ENCODE assay signal across 8 cellular contexts in the genomic region with DNA sequence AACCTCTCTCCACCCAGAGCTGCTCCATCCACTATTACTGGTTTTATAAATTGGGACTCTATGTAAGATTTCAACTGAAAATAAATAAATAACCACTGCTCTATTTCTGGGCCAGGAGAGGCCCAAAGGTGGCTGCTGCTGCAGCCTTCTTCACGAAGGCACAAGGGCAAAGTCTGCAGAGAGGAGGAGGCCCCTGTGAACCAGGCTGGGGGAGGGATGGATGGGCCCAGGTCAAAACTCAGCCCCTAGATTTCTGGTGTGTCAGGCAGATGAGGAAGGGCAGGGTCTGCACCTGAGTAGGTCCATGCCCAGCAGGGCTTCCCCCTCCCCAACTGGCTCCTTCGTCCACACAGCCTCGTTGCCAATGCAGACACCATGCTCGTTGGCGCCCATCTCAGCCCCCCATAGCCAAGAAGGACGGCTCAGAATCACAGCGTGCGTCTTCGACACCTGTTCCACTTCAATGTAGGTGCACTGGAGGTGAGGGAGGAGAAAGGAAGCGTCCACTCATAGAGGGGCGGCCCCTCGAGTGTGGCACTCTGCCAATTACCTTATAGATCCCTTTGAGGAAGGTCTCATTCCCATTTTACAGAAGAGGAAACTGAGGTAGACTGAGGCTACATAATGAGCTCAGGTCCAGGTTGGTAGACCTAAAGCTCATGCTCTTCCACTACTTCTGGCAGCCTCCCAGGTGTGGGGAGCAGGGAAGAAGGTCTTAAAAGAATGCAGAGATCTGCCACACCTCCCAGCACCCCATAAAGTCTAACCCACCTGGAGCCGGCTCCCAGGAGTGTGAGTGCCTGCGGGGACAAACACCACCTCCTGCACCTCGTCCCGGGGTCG. TPM values are rescaled to one million over a fixed set of nuclear protein-coding genes. Genes with fewer than 3 reads are reported as not detected.
DNase-seq lines count a peak whose midpoint lies in the region; ATAC-seq and TF ChIP-seq lines count a peak whose summit lies in the region.

No MANE protein-coding gene starts in this region.

- H3K4me3 Mint-ChIP-seq in progenitor cell of endocrine pancreas (ENCODE audit: low read depth), result peak overlapping the region; percentile 94

- H3K9ac ChIP-seq in OCI-LY3 (ENCODE audit: low read length), result peak overlapping the region; percentile 76

- in situ Hi-C loops in G401 (cut with HindIII; ENCODE audit: low sequenced_read_pairs), result no loop called here

- H3K27me3 ChIP-seq in OCI-LY3 (ENCODE audit: low read depth, low read length), result no peaks in the 10 kb centered on the region

- TF ChIP-seq CTCF in OCI-LY3 (IDR thresholded peaks at IDR 0.05; ENCODE audit: low read depth, low read length), result no peak
- TF ChIP-seq CTCF in epithelial cell of proximal tubule (conservative IDR thresholded peaks at IDR 0.05; ENCODE audit: low read depth, low read length), result no peak
- no peak for TF ChIP-seq CTCF in progenitor cell of endocrine pancreas (IDR thresholded peaks at IDR 0.05; ENCODE audit: unreplicated experiment)

- peak overlapping the region; percentile 62 for H3K27ac Mint-ChIP-seq in progenitor cell of endocrine pancreas

- H3K27me3 Mint-ChIP-seq in progenitor cell of endocrine pancreas, result peaks cover 5% of the 10 kb centered on the region

- peaks cover 44% of the 10 kb centered on the region for H3K4me1 ChIP-seq in OCI-LY3 (ENCODE audit: low read length)

- H3K27ac ChIP-seq in OCI-LY3 (ENCODE audit: low read length), result no peak overlapping the region

- peak; percentile 52 for DNase-seq in G401 (ENCODE audit: low spot score)
- DNase-seq in epithelial cell of proximal tubule (ENCODE audit: low read depth), result no peak
- DNase-seq in progenitor cell of endocrine pancreas (ENCODE audit: low spot score, unreplicated experiment), result no peak
- DNase-seq in GM03348 (ENCODE audit: low spot score), result no peak
- DNase-seq in activated CD8-positive, alpha-beta memory T cell treated with anti-CD3 and anti-CD28 coated beads for 24 hours, result no peak
- no peak for DNase-seq in SIG-M5 (lab: John Stamatoyannopoulos, UW)

- peaks cover 19% of the 10 kb centered on the region for H3K36me3 ChIP-seq in OCI-LY3 (replicated peaks; ENCODE audit: low read depth, low read length)

- peak overlapping the region; percentile 85 for H3K4me2 ChIP-seq in OCI-LY3 (ENCODE audit: low read length)

- H3K9me3 Mint-ChIP-seq in progenitor cell of endocrine pancreas (ENCODE audit: low read depth), result no peaks in the 10 kb centered on the region

- H3K4me1 Mint-ChIP-seq in progenitor cell of endocrine pancreas (ENCODE audit: low read depth), result peaks cover 20% of the 10 kb centered on the region

- no peak overlapping the region for H2AFZ ChIP-seq in OCI-LY3 (ENCODE audit: low read depth, low read length)

- H3K36me3 Mint-ChIP-seq in progenitor cell of endocrine pancreas (ENCODE audit: insufficient read depth), result peaks cover 3% of the 10 kb centered on the region

- ATAC-seq in GM21381 (IDR thresholded peaks at IDR 0.05; ENCODE audit: unreplicated experiment), result no peak

- no peaks in the 10 kb centered on the region for H4K20me1 ChIP-seq in OCI-LY3 (ENCODE audit: insufficient read depth, low read length)

- H3K9me3 ChIP-seq in OCI-LY3 (ENCODE audit: insufficient read depth, low read length), result no peaks in the 10 kb centered on the region

- H3K79me2 ChIP-seq in OCI-LY3 (ENCODE audit: low read length), result peaks cover 9% of the 10 kb centered on the region; the same call in 1 of the 2 replicates

- peak overlapping the region; percentile 85 for H3K4me3 ChIP-seq in OCI-LY3 (ENCODE audit: low read length)
- H3K4me3 ChIP-seq in epithelial cell of proximal tubule (ENCODE audit: low read depth, low read length), result peak overlapping the region; percentile 84

RNA-seq across cellular contexts. Expression of gene SCRN2, which starts 1.0 kb away (rescaled TPM):
- total RNA-seq in G401 (2014; rRNA removed; shearing (Covaris generic)), result 68.4 and 72.7 TPM in 2 replicates
- total RNA-seq in epithelial cell of proximal tubule (21.2 and 24.5 TPM in 2 replicates), progenitor cell of endocrine pancreas (58.6 and 59.0 TPM in 2 replicates)

RNA-seq across cellular contexts. Expression of gene LRRC46, which starts 8.7 kb away (rescaled TPM):
- total RNA-seq in G401 (2014; rRNA removed; shearing (Covaris generic)), result 0.12 TPM in 1 of 2 replicates, not detected in the other
- total RNA-seq in epithelial cell of proximal tubule (not detected in 2 replicates), progenitor cell of endocrine pancreas (1.3 and 1.7 TPM in 2 replicates)

RNA-seq across cellular contexts. Expression of gene MRPL10, which starts 8.8 kb away (rescaled TPM):
- total RNA-seq in G401 (2014; rRNA removed; shearing (Covaris generic)), result 75.4 and 95.6 TPM in 2 replicates
- total RNA-seq in epithelial cell of proximal tubule (40.6 and 51.3 TPM in 2 replicates), progenitor cell of endocrine pancreas (41.1 and 44.1 TPM in 2 replicates)

RNA-seq across cellular contexts. Expression of gene SP6, which starts 10.8 kb away (rescaled TPM):
- total RNA-seq in G401 (2014; rRNA removed; shearing (Covaris generic)), result 6.7 and 8.5 TPM in 2 replicates
- total RNA-seq in epithelial cell of proximal tubule (1.8 and 2.0 TPM in 2 replicates), progenitor cell of endocrine pancreas (0.74 and 1.1 TPM in 2 replicates)

RNA-seq across cellular contexts. Expression of gene OSBPL7, which starts 18.5 kb away (rescaled TPM):
- total RNA-seq in G401 (2014; rRNA removed; shearing (Covaris generic)), result 4.2 and 5.6 TPM in 2 replicates
- total RNA-seq in epithelial cell of proximal tubule (6.9 and 8.4 TPM in 2 replicates), progenitor cell of endocrine pancreas (20.5 and 26.2 TPM in 2 replicates)
